Comparison of ENCODE assay signal across 5 cellular contexts in the genomic region with DNA sequence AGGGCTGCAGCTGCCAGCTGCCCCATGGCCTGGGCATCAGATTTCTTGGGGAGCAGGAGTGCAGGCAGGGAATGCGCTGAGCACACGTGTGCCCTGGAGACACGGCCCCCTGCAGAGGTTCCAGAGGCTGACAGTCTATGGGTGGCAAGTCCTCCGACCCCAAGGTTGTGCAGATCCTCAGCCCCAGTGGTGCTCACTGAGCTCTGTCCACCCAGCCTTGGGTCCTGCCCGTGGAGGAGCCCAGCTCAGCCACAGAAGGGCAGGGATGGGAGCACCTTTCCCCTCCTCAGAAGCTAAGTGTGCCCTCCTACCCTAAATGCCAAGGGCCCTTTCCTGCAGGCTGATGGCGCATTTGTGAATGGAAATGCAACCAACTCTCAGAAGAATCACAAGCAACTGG.
"Had no signal": no experiment of that assay in that cellular context is flagged by ENCODE, and none has a peak within 500 bp of the region (broad histone marks: within the 10 kb centered on the region; RNA-seq: fewer than 3 reads in every experiment).

No MANE protein-coding gene starts in this region.

- H3K4me1 Mint-ChIP-seq: H9, IgD-negative memory B cell had no signal

- DNase-seq: H9, HCEC 1CT had no signal

- H3K27me3 Mint-ChIP-seq: IgD-negative memory B cell had no signal

- ATAC-seq: GM23338, HepG2 had no signal

- H3K4me3 Mint-ChIP-seq: GM23338, H9 had no signal

- H3K36me3 Mint-ChIP-seq: IgD-negative memory B cell had no signal

- H3K27ac Mint-ChIP-seq: GM23338, H9, IgD-negative memory B cell had no signal
